ENCODE assay signal across 20 cellular contexts in the genomic region with DNA sequence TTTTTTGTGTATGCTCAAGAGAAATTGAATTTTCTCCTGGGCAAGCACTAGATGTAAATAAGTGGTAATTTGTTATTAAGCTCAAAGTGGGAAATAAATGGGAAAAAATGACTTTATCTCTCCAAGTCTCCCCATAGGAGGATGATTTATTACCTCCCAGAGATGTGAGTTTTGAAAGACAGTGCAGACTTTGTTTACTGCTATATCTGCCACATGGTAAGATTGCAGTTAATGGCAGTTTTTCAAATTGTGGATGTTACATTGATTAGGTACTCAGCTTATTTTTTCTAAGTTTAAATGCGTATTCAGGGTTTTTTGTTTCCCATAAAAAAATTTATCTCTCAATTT.
DNase-seq lines count a peak whose midpoint lies in the region; ATAC-seq, FAIRE-seq and TF ChIP-seq lines count a peak whose summit lies in the region.
"Had no signal": no experiment of that assay in that cellular context is flagged by ENCODE, and none has a peak within 500 bp of the region (broad histone marks: within the 10 kb centered on the region; RNA-seq: fewer than 3 reads in every experiment).

No MANE protein-coding gene starts in this region.

- POLR2A ChIA-PET in K562 (lab: Yijun Ruan, JAX) = interaction anchor here (0.6 to 1.2 kb wide), 3 partner anchors 13 to 904 kb away, joined by 3 to 4 read pairs (median 3); no protein-coding TSS in a partner anchor

- H4K20me1 ChIP-seq in K562 (replicated peaks; ENCODE audit: control insufficient read depth, insufficient read depth, low read length) = no peaks in the 10 kb centered on the region

- H3K9ac ChIP-seq in K562 (ENCODE audit: insufficient read depth in 1 of 2, low read depth in 2 of 2, low read length in 2 of 2) (no peak overlapping the region), stomach smooth muscle (ENCODE audit: low read length in 2 of 2) (no peak overlapping the region)

- no peak overlapping the region for H3K27ac ChIP-seq in K562 (ENCODE audit: extremely low read depth, low read depth, low read length)
- peak overlapping the region; percentile 86 to 99 (median 89) for H3K27ac ChIP-seq in gastroesophageal sphincter
- peak overlapping the region; percentile 87 for H3K27ac ChIP-seq in stomach smooth muscle (ENCODE audit: low read length)
- H3K27ac ChIP-seq in vagina = peak overlapping the region; percentile 24
- H3K27ac ChIP-seq: PC-9 had no signal

- peaks cover under 1% of the 10 kb centered on the region; the same call in 2 of the 3 replicates for H3K79me2 ChIP-seq in K562 (ENCODE audit: control insufficient read depth, insufficient read depth, low read length)

- H3K27me3 ChIP-seq in K562 (ENCODE audit: control insufficient read depth in 2 of 2, insufficient read depth in 2 of 2, low read length in 2 of 2) (no peaks in the 10 kb centered on the region), gastroesophageal sphincter (no peaks in the 10 kb centered on the region), stomach smooth muscle (ENCODE audit: control insufficient read depth in 1 of 2, insufficient read depth in 2 of 2, low read length in 2 of 2) (no peaks in the 10 kb centered on the region), vagina (no peaks in the 10 kb centered on the region)
- H3K27me3 ChIP-seq: MG63 had no signal

- no TSS peak for BruUV-seq in K562 (replicated peaks; lab: Mats Ljungman, UMichigan)

- ATAC-seq in K562 = no peak
- ATAC-seq in gastroesophageal sphincter = no peak

- no peaks in the 10 kb centered on the region for H3K9me3 ChIP-seq in K562 (replicated peaks; ENCODE audit: control insufficient read depth, insufficient read depth, low read depth, low read length)
- H3K9me3 ChIP-seq in gastroesophageal sphincter = no peaks in the 10 kb centered on the region
- H3K9me3 ChIP-seq in stomach smooth muscle (ENCODE audit: control insufficient read depth in 2 of 2, low read length in 2 of 2) = no peaks in the 10 kb centered on the region
- no peaks in the 10 kb centered on the region for H3K9me3 ChIP-seq in vagina
- H3K9me3 ChIP-seq: MG63 had no signal

- H3K4me1 ChIP-seq in K562 (replicated peaks in 1 of 2; ENCODE audit: control insufficient read depth in 2 of 2, insufficient read depth in 2 of 2, low read length in 2 of 2) (peaks cover 4 to 22% of the 10 kb centered on the region in 2 experiments; a peak in 4 of 5 replicates), gastroesophageal sphincter (peaks cover 20 to 42% (median 23%) of the 10 kb centered on the region in 3 donors), stomach smooth muscle (ENCODE audit: control insufficient read depth, insufficient read depth, low read length) (peaks cover 15% of the 10 kb centered on the region), vagina (peaks cover 13% of the 10 kb centered on the region)

- H3K9me1 ChIP-seq in K562 (ENCODE audit: control insufficient read depth, insufficient read depth, low read length) = no peaks in the 10 kb centered on the region

- no peak for TF ChIP-seq CTCF in K562 (IDR thresholded peaks at IDR 0.05 in 2 of 3, conservative IDR thresholded peaks at IDR 0.05 in 1 of 3; ENCODE audit: insufficient read depth in 2 of 3, low read depth in 1 of 3, low read length in 3 of 3)
- TF ChIP-seq CTCF in gastroesophageal sphincter (IDR thresholded peaks at IDR 0.05) = no peak
- TF ChIP-seq CTCF in vagina (IDR thresholded peaks at IDR 0.05) = no peak

- TF ChIP-seq EP300 in K562 (IDR thresholded peaks at IDR 0.05; ENCODE audit: low read length) (no peak), gastroesophageal sphincter (IDR thresholded peaks at IDR 0.05) (no peak)

- CTCF ChIA-PET in K562 (lab: Yijun Ruan, JAX; ENCODE audit: low intra/inter-chr PET ratio) = no interaction called here

- no peak for FAIRE-seq in K562 (lab: Jason Lieb, UNC)
- FAIRE-seq: GM19239, H54, HepG2 had no signal

- no peak for TF ChIP-seq RAD21 in K562 (CRISPR knock-in tag; conservative IDR thresholded peaks at IDR 0.05 in 1 of 2, IDR thresholded peaks at IDR 0.05 in 1 of 2)

- no peak for TF ChIP-seq POLR2A in K562 (conservative IDR thresholded peaks at IDR 0.05)
- TF ChIP-seq POLR2A in gastroesophageal sphincter (IDR thresholded peaks at IDR 0.05) = no peak
- no peak for TF ChIP-seq POLR2A in vagina (IDR thresholded peaks at IDR 0.05)

- H3K4me3 ChIP-seq in K562 (no peak overlapping the region), gastroesophageal sphincter (no peak overlapping the region), stomach smooth muscle (ENCODE audit: low read length in 2 of 2) (no peak overlapping the region), vagina (no peak overlapping the region)
- H3K4me3 ChIP-seq: MG63, PC-9 had no signal

- no peaks in the 10 kb centered on the region for H3K36me3 ChIP-seq in K562 (ENCODE audit: control insufficient read depth, insufficient read depth, low read length)
- no peaks in the 10 kb centered on the region for H3K36me3 ChIP-seq in gastroesophageal sphincter
- H3K36me3 ChIP-seq in stomach smooth muscle (ENCODE audit: control insufficient read depth in 2 of 2, insufficient read depth in 2 of 2, low read length in 2 of 2) = no peaks in the 10 kb centered on the region
- H3K36me3 ChIP-seq in vagina = no peaks in the 10 kb centered on the region
- H3K36me3 ChIP-seq: MG63 had no signal

- in situ Hi-C loops in K562 (cut with MboI) (no loop called here), G401 (cut with HindIII; ENCODE audit: low sequenced_read_pairs) (no loop called here)

- 100% methylated on average over 1 of the region's 1 CpG for WGBS in K562 (ENCODE audit: insufficient coverage, low coverage, missing lambda C conversion rate)
- WGBS in gastroesophageal sphincter (ENCODE audit: low coverage in 1 of 2), 2 donors = 64 to 100% methylated on average over 1 of the region's 1 CpG

- H2AFZ ChIP-seq in K562 (ENCODE audit: low read depth, low read length) = no peak overlapping the region
- H2AFZ ChIP-seq: PC-9 had no signal

- H3K4me2 ChIP-seq in K562 (ENCODE audit: insufficient read depth, low read length) = no peak overlapping the region
- H3K4me2 ChIP-seq: PC-9 had no signal

- DNase-seq in K562 (ENCODE audit: extremely low read depth in 1 of 4, low spot score in 3 of 4) (no peak), vagina (ENCODE audit: extremely low spot score in 2 of 2) (no peak), NCI-H1105 treated with DMSO at 0.1 percent for 48 hours (lab: John Stamatoyannopoulos, UW) (no peak), NCI-H2029 (lab: John Stamatoyannopoulos, UW) (no peak), G401 (ENCODE audit: low spot score) (no peak)
- DNase-seq: Calu3, DND-41, KBM-7, NCI-H1417, NCI-H1694, NCI-H2081, NCI-H2227 treated with DMSO at 0.1 percent for 48 hours, NCI-H526 treated with DMSO at 0.1 percent for 48 hours, PC-9 had no signal

- intact Hi-C loops in K562 (cut with micrococcal nuclease) (no loop called here), vagina (cut with DNase I) (no loop called here)

TF ChIP-seq in K562, 482 proteins besides CTCF, POLR2A, EP300 and RAD21:
- TF ChIP-seq ZNF431 (CRISPR knock-in tag; IDR thresholded peaks at IDR 0.05) (no peak), MEIS2 (IDR thresholded peaks at IDR 0.05; ENCODE audit: partially characterized antibody) (peak; percentile 63)
- TF ChIP-seq, protein P1, sequence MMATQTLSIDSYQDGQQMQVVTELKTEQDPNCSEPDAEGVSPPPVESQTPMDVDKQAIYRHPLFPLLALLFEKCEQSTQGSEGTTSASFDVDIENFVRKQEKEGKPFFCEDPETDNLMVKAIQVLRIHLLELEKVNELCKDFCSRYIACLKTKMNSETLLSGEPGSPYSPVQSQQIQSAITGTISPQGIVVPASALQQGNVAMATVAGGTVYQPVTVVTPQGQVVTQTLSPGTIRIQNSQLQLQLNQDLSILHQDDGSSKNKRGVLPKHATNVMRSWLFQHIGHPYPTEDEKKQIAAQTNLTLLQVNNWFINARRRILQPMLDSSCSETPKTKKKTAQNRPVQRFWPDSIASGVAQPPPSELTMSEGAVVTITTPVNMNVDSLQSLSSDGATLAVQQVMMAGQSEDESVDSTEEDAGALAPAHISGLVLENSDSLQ (IDR thresholded peaks at IDR 0.05) = peak; percentile 57
TF ChIP-seq in K562: peak in this region for 2.
